In the genomic region with DNA sequence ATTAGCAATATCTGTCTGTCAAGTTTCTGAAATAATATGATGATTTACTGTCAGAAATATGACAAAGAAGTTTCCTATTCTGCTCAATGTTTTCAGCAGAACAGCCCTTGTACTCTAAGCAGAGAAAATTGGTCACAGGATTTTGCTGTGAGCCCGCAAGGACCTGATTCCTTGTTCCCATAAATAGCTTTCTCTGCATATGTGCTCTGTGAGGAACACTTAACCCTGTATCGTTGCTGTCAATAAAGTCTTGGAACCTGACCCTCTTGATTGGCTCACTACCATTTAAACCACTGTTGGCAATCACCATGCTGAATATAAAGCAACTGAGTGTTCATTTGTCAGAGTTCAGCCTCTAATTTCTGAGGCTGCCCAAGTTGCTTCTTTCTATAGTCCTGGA, we compare ENCODE assay signal across 28 cellular contexts.
"Had no signal": no experiment of that assay in that cellular context is flagged by ENCODE, and none has a peak within 500 bp of the region (broad histone marks: within the 10 kb centered on the region; RNA-seq: fewer than 3 reads in every experiment).

No MANE protein-coding gene starts in this region.

- H3K36me3 ChIP-seq: ascending aorta, breast epithelium, esophagus muscularis mucosa, gastrocnemius medialis had no signal

- H3K27ac Mint-ChIP-seq: activated CD4-positive, alpha-beta memory T cell treated with anti-CD3 and anti-CD28 coated beads, Interleukin-2, amount 10 ng/mL, durations not matched to agents 7 days and 5 days; activated CD4-positive, alpha-beta T cell treated with anti-CD3 and anti-CD28 coated beads for 36 hours; activated CD4-positive, alpha-beta T cell treated with anti-CD3 and anti-CD28 coated beads, Interleukin-2, amount 10 ng/mL, durations not matched to agents 7 days and 5 days; activated naive CD4-positive, alpha-beta T cell treated with anti-CD3 and anti-CD28 coated beads, Interleukin-2, amount 10 ng/mL, durations not matched to agents 7 days and 5 days; activated naive CD4-positive, alpha-beta T cell treated with anti-CD3 and anti-CD28 coated beads, Interleukin-2, amount 50 U/mL, for 72 hours; activated naive CD8-positive, alpha-beta T cell treated with anti-CD3 and anti-CD28 coated beads, Interleukin-2, amount 10 ng/mL, durations not matched to agents 7 days and 5 days; activated T-cell treated with anti-CD3 and anti-CD28 coated beads, Interleukin-2, amount 50 U/mL, for 24 hours; activated T-cell treated with anti-CD3 and anti-CD28 coated beads, Interleukin-2, amount 50 U/mL, for 72 hours; brain; effector memory CD8-positive, alpha-beta T cell had no signal

- H3K4me3 ChIP-seq: ascending aorta, breast epithelium, esophagus muscularis mucosa, gastrocnemius medialis had no signal

- H3K4me3 Mint-ChIP-seq: activated CD4-positive, alpha-beta memory T cell treated with anti-CD3 and anti-CD28 coated beads, Interleukin-2, amount 10 ng/mL, durations not matched to agents 7 days and 5 days; activated CD4-positive, alpha-beta T cell treated with anti-CD3 and anti-CD28 coated beads for 36 hours; activated CD4-positive, alpha-beta T cell treated with anti-CD3 and anti-CD28 coated beads, Interleukin-2, amount 10 ng/mL, durations not matched to agents 7 days and 5 days; activated naive CD4-positive, alpha-beta T cell treated with anti-CD3 and anti-CD28 coated beads, Interleukin-2, amount 10 ng/mL, durations not matched to agents 7 days and 5 days; activated naive CD8-positive, alpha-beta T cell treated with anti-CD3 and anti-CD28 coated beads, Interleukin-2, amount 10 ng/mL, durations not matched to agents 7 days and 5 days; activated T-cell treated with anti-CD3 and anti-CD28 coated beads, Interleukin-2, amount 50 U/mL, for 24 hours; activated T-cell treated with anti-CD3 and anti-CD28 coated beads, Interleukin-2, amount 50 U/mL, for 72 hours; brain; effector memory CD8-positive, alpha-beta T cell had no signal

- DNase-seq: activated CD4-positive, alpha-beta memory T cell treated with anti-CD3 and anti-CD28 coated beads, Interleukin-2, amount 10 ng/mL, durations not matched to agents 7 days and 5 days; activated CD4-positive, alpha-beta T cell treated with anti-CD3 and anti-CD28 coated beads for 36 hours; activated CD4-positive, alpha-beta T cell treated with anti-CD3 and anti-CD28 coated beads, Interleukin-2, amount 10 ng/mL, durations not matched to agents 7 days and 5 days; activated CD4-positive, alpha-beta T cell treated with anti-CD3 and anti-CD28 coated beads, Interleukin-2, amount 50 U/mL, for 4 hours; activated CD4-positive, CD25-positive, alpha-beta regulatory T cell; activated CD4-positive, CD25-positive, alpha-beta regulatory T cell treated with anti-CD3 and anti-CD28 coated beads, Interleukin-2, amount 50 U/mL, for 72 hours; activated CD8-positive, alpha-beta memory T cell treated with anti-CD3 and anti-CD28 coated beads, Interleukin-2, amount 50 U/mL, for 48 hours; activated gamma-delta T cell; activated naive CD4-positive, alpha-beta T cell; activated naive CD4-positive, alpha-beta T cell treated with anti-CD3 and anti-CD28 coated beads, Interleukin-2, amount 10 ng/mL, durations not matched to agents 7 days and 5 days; activated naive CD8-positive, alpha-beta T cell treated with anti-CD3 and anti-CD28 coated beads, Interleukin-2, amount 10 ng/mL, durations not matched to agents 7 days and 5 days; activated T-cell treated with anti-CD3 and anti-CD28 coated beads for 4 hours; activated T-cell treated with anti-CD3 and anti-CD28 coated beads, Interleukin-2, amount 50 U/mL, for 24 hours; activated T-cell treated with anti-CD3 and anti-CD28 coated beads, Interleukin-2, amount 50 U/mL, for 72 hours; caudate nucleus; cortex of kidney; dermis blood vessel endothelial cell; effector CD4-positive, alpha-beta T cell; effector memory CD8-positive, alpha-beta T cell; erythroblast; foreskin keratinocyte; gastrocnemius medialis; T-helper 2 cell had no signal

- H3K4me1 ChIP-seq: ascending aorta, breast epithelium, esophagus muscularis mucosa, gastrocnemius medialis had no signal

- H3K4me1 Mint-ChIP-seq: activated CD4-positive, alpha-beta memory T cell treated with anti-CD3 and anti-CD28 coated beads, Interleukin-2, amount 10 ng/mL, durations not matched to agents 7 days and 5 days; activated CD4-positive, alpha-beta T cell treated with anti-CD3 and anti-CD28 coated beads for 36 hours; activated CD4-positive, alpha-beta T cell treated with anti-CD3 and anti-CD28 coated beads, Interleukin-2, amount 10 ng/mL, durations not matched to agents 7 days and 5 days; activated naive CD4-positive, alpha-beta T cell treated with anti-CD3 and anti-CD28 coated beads, Interleukin-2, amount 10 ng/mL, durations not matched to agents 7 days and 5 days; activated naive CD8-positive, alpha-beta T cell treated with anti-CD3 and anti-CD28 coated beads, Interleukin-2, amount 10 ng/mL, durations not matched to agents 7 days and 5 days had no signal

- H3K9me3 ChIP-seq: ascending aorta, breast epithelium, esophagus muscularis mucosa, gastrocnemius medialis had no signal

- H3K27me3 Mint-ChIP-seq: activated naive CD4-positive, alpha-beta T cell treated with anti-CD3 and anti-CD28 coated beads, Interleukin-2, amount 10 ng/mL, durations not matched to agents 7 days and 5 days; brain had no signal

- H3K36me3 Mint-ChIP-seq: activated naive CD4-positive, alpha-beta T cell treated with anti-CD3 and anti-CD28 coated beads, Interleukin-2, amount 10 ng/mL, durations not matched to agents 7 days and 5 days; activated naive CD4-positive, alpha-beta T cell treated with anti-CD3 and anti-CD28 coated beads, Interleukin-2, amount 50 U/mL, for 72 hours; activated naive CD8-positive, alpha-beta T cell treated with anti-CD3 and anti-CD28 coated beads, Interleukin-2, amount 10 ng/mL, durations not matched to agents 7 days and 5 days had no signal

- ATAC-seq: activated CD4-positive, alpha-beta T cell treated with anti-CD3 and anti-CD28 coated beads for 36 hours; activated naive CD4-positive, alpha-beta T cell treated with anti-CD3 and anti-CD28 coated beads, Interleukin-2, amount 50 U/mL, for 72 hours; activated T-cell treated with anti-CD3 and anti-CD28 coated beads, Interleukin-2, amount 50 U/mL, for 72 hours; effector memory CD8-positive, alpha-beta T cell; foreskin keratinocyte had no signal

- H3K9me3 Mint-ChIP-seq: activated CD4-positive, alpha-beta memory T cell treated with anti-CD3 and anti-CD28 coated beads, Interleukin-2, amount 10 ng/mL, durations not matched to agents 7 days and 5 days; activated CD4-positive, alpha-beta T cell treated with anti-CD3 and anti-CD28 coated beads, Interleukin-2, amount 10 ng/mL, durations not matched to agents 7 days and 5 days; activated naive CD4-positive, alpha-beta T cell treated with anti-CD3 and anti-CD28 coated beads, Interleukin-2, amount 10 ng/mL, durations not matched to agents 7 days and 5 days; activated naive CD4-positive, alpha-beta T cell treated with anti-CD3 and anti-CD28 coated beads, Interleukin-2, amount 50 U/mL, for 72 hours; activated naive CD8-positive, alpha-beta T cell treated with anti-CD3 and anti-CD28 coated beads, Interleukin-2, amount 10 ng/mL, durations not matched to agents 7 days and 5 days; activated T-cell treated with anti-CD3 and anti-CD28 coated beads, Interleukin-2, amount 50 U/mL, for 24 hours; effector memory CD8-positive, alpha-beta T cell had no signal

- H3K27me3 ChIP-seq: ascending aorta, breast epithelium, foreskin keratinocyte, gastrocnemius medialis had no signal

- H3K27ac ChIP-seq: ascending aorta, breast epithelium, esophagus muscularis mucosa, foreskin keratinocyte, gastrocnemius medialis had no signal
